ENCODE assay signal across 25 cellular contexts in genomic region chr12:92022093-92022492, GRCh38.
A peak's percentile ranks its signal among the peaks of the same experiment; 100 is the strongest.
DNase-seq lines count a peak whose midpoint lies in the region; ATAC-seq, FAIRE-seq and TF ChIP-seq lines count a peak whose summit lies in the region.
"Had no signal": no experiment of that assay in that cellular context is flagged by ENCODE, and none has a peak within 500 bp of the region (broad histone marks: within the 10 kb centered on the region; RNA-seq: fewer than 3 reads in every experiment).

No MANE protein-coding gene starts in this region.

- peaks cover 7% of the 10 kb centered on the region for H3K36me3 Mint-ChIP-seq in neural crest cell (ENCODE audit: low read depth)

- TF ChIP-seq CTCF in neural crest cell (conservative IDR thresholded peaks at IDR 0.05) = no peak
- no peak for TF ChIP-seq CTCF in GM10266 (IDR thresholded peaks at IDR 0.05; ENCODE audit: control insufficient read depth, insufficient read depth, low read depth, missing control alignments)

- peaks cover 25% of the 10 kb centered on the region for H3K4me1 ChIP-seq in SJCRH30
- H3K4me1 ChIP-seq: Caco-2 had no signal

- peaks cover 27% of the 10 kb centered on the region for H3K4me1 Mint-ChIP-seq in neural crest cell

- peak; percentile 92 for FAIRE-seq in A204.1 (lab: Jason Lieb, UNC)
- peak; percentile 53 for FAIRE-seq in endometrium (lab: Jason Lieb, UNC)
- FAIRE-seq: A549, GM19239 had no signal

- H3K36me3 ChIP-seq in SJCRH30 = no peaks in the 10 kb centered on the region

- ATAC-seq in HG03108 (IDR thresholded peaks at IDR 0.05; ENCODE audit: unreplicated experiment) = no peak
- ATAC-seq: A549; CD8-positive, alpha-beta T cell had no signal

- no peak for DNase-seq in SJCRH30
- DNase-seq in neural crest cell (ENCODE audit: low read depth, low spot score) = no peak
- DNase-seq in GM10266 (ENCODE audit: extremely low spot score) = no peak
- DNase-seq in NCI-H1105 treated with DMSO at 0.1 percent for 48 hours (lab: John Stamatoyannopoulos, UW) = no peak
- DNase-seq in HPDE6-E6E7 (ENCODE audit: extremely low spot score) = no peak
- DNase-seq: C1 segment of cervical spinal cord; CD8-positive, alpha-beta T cell; GDM1; IMR-90; MM.1S; NCI-H1417 treated with DMSO at 0.1 percent for 48 hours; NCI-H1694 treated with DMSO at 0.1 percent for 48 hours; NCI-H2081; PC-9; SHP77; SW 1271 had no signal

- H3K27ac Mint-ChIP-seq in neural crest cell (ENCODE audit: unreplicated experiment) = no peak overlapping the region

- peak overlapping the region; percentile 91 for H3K27ac ChIP-seq in SJCRH30
- H3K27ac ChIP-seq: A549, KMS-11, PC-9, RWPE1, SK-N-MC had no signal

- H3K27me3 Mint-ChIP-seq in neural crest cell (ENCODE audit: low read depth) = no peaks in the 10 kb centered on the region

- peak overlapping the region; percentile 64 for H3K4me3 Mint-ChIP-seq in neural crest cell
- H3K4me3 Mint-ChIP-seq: CD8-positive, alpha-beta T cell had no signal

- no peaks in the 10 kb centered on the region for H3K27me3 ChIP-seq in SJCRH30

- no peaks in the 10 kb centered on the region for H3K9me3 ChIP-seq in SJCRH30 (replicated peaks)
- H3K9me3 ChIP-seq: A549, Caco-2 had no signal

- peaks cover 6% of the 10 kb centered on the region for H3K9me3 Mint-ChIP-seq in neural crest cell

- no peak overlapping the region for H3K4me3 ChIP-seq in SJCRH30
- H3K4me3 ChIP-seq: A549, PC-9, SK-N-MC had no signal
